Comparison of ENCODE assay signal across 8 cellular contexts in the genomic region with DNA sequence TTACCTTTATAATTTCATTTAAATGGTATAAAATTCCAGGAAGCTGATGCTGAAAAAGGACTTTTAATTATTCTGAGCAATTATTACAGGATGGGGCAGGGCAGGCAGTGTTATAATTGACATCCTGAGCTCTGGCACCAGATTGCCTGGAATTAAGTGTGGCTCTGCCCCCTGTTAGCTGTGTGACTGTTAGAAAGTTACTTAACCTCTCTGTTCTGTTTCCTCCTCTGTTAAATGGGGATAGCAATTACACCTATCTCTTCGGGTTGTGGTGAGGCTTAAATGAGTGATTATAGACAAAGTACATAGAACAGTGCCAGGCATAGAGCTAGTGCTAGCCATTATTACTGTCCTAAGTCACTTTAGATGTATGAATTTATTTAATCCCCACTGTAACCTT.
"Had no signal": no experiment of that assay in that cellular context is flagged by ENCODE, and none has a peak within 500 bp of the region (broad histone marks: within the 10 kb centered on the region; RNA-seq: fewer than 3 reads in every experiment).

No MANE protein-coding gene starts in this region.

- ATAC-seq: GM23338, HCT116, HepG2 had no signal

- DNase-seq: H7, HFFc6, KG1 had no signal

- FAIRE-seq: HepG2 had no signal

- H3K36me3 ChIP-seq: HAP-1 had no signal

- H2AFZ ChIP-seq: GM23338 had no signal

- H3K4me3 ChIP-seq: GM23338, HAP-1 had no signal

- H3K4me2 ChIP-seq: GM23338 had no signal

- H3K27ac ChIP-seq: HL-60 had no signal

- H3K9me3 ChIP-seq: HAP-1 had no signal

- H3K4me1 ChIP-seq: HAP-1 had no signal
